ENCODE assay signal across 19 cellular contexts in genomic region chr10:132392184-132392800, GRCh38. TPM values are rescaled to one million over a fixed set of nuclear protein-coding genes. Genes with fewer than 3 reads are reported as not detected.
DNase-seq lines count a peak whose midpoint lies in the region; ATAC-seq and FAIRE-seq lines count a peak whose summit lies in the region.
"Had no signal": no experiment of that assay in that cellular context is flagged by ENCODE, and none has a peak within 500 bp of the region (broad histone marks: within the 10 kb centered on the region; RNA-seq: fewer than 3 reads in every experiment).

No MANE protein-coding gene starts in this region.

- no peak overlapping the region for H3K27ac ChIP-seq in CD4-positive, alpha-beta memory T cell (ENCODE audit: low read depth, low read length)
- H3K27ac ChIP-seq: brain microvascular endothelial cell, coronary artery, left ventricle myocardium inferior, thoracic aorta had no signal

- no peaks in the 10 kb centered on the region for H3K9me3 ChIP-seq in CD4-positive, alpha-beta memory T cell (ENCODE audit: control insufficient read depth in 1 of 2, low read length in 2 of 2)
- H3K9me3 ChIP-seq: heart left ventricle, left ventricle myocardium inferior, ovary, thoracic aorta had no signal

- CTCF ChIA-PET in CD4-positive, alpha-beta memory T cell (lab: Charles Lee; ENCODE audit: partially characterized antibody), result no interaction called here

- no peaks in the 10 kb centered on the region for H3K27me3 ChIP-seq in CD4-positive, alpha-beta memory T cell (ENCODE audit: insufficient read depth, low read length)
- H3K27me3 ChIP-seq: brain microvascular endothelial cell, ovary had no signal

- H3K27ac Mint-ChIP-seq in CD4-positive, alpha-beta memory T cell, result peak overlapping the region; percentile 2 to 87 (median 63)
- H3K27ac Mint-ChIP-seq in activated T-cell treated with anti-CD3 and anti-CD28 coated beads, Interleukin-2, amount 50 U/mL, for 72 hours, result no peak overlapping the region
- H3K27ac Mint-ChIP-seq: activated T-helper 1 cell treated with anti-CD3 and anti-CD28 coated beads, Interleukin-12 subunit alpha, Interleukin-12 subunit beta, Interleukin-2, Interleukin-4 antibody, amounts not matched to agents 30 ng/mL and 10 ng/mL and 1 ng/mL, durations not matched to agents 14 hours and 24 hours and 36 hours had no signal

- H3K4me1 Mint-ChIP-seq in CD4-positive, alpha-beta memory T cell, result peaks cover 4 to 21% (median 6%) of the 10 kb centered on the region in 4 donors
- peaks cover 6% of the 10 kb centered on the region for H3K4me1 Mint-ChIP-seq in activated T-cell treated with anti-CD3 and anti-CD28 coated beads, Interleukin-2, amount 50 U/mL, for 72 hours (ENCODE audit: low read depth)

- POLR2A ChIA-PET in CD4-positive, alpha-beta memory T cell (lab: Charles Lee; ENCODE audit: partially characterized antibody), result interaction anchor here (2.1 kb wide), 1 partner anchor 55 kb away, joined by 10 read pairs; no protein-coding TSS in a partner anchor

- H3K36me3 Mint-ChIP-seq in CD4-positive, alpha-beta memory T cell, result no peaks in the 10 kb centered on the region
- no peaks in the 10 kb centered on the region for H3K36me3 Mint-ChIP-seq in activated T-cell treated with anti-CD3 and anti-CD28 coated beads, Interleukin-2, amount 50 U/mL, for 72 hours (ENCODE audit: insufficient read depth in 2 of 2)

- ATAC-seq in left colon, result no peak
- no peak for ATAC-seq in sciatic nerve
- no peak for ATAC-seq in activated T-cell treated with anti-CD3 and anti-CD28 coated beads, Interleukin-2, amount 50 U/mL, for 72 hours (replicated peaks in 1 of 2)
- ATAC-seq in HG03571 (IDR thresholded peaks at IDR 0.05; ENCODE audit: unreplicated experiment), result no peak
- ATAC-seq: heart left ventricle, right cardiac atrium had no signal

- no peak overlapping the region for H3K4me3 ChIP-seq in CD4-positive, alpha-beta memory T cell (ENCODE audit: low read length in 2 of 2)
- H3K4me3 ChIP-seq: coronary artery, heart left ventricle, left ventricle myocardium inferior, ovary, thoracic aorta had no signal

- H3K4me3 Mint-ChIP-seq in CD4-positive, alpha-beta memory T cell, result peak overlapping the region in 1 of 8 donors; percentile 11
- H3K4me3 Mint-ChIP-seq in activated T-cell treated with anti-CD3 and anti-CD28 coated beads, Interleukin-2, amount 50 U/mL, for 72 hours, result no peak overlapping the region
- H3K4me3 Mint-ChIP-seq: activated T-helper 1 cell treated with anti-CD3 and anti-CD28 coated beads, Interleukin-12 subunit alpha, Interleukin-12 subunit beta, Interleukin-2, Interleukin-4 antibody, amounts not matched to agents 30 ng/mL and 10 ng/mL and 1 ng/mL, durations not matched to agents 14 hours and 24 hours and 36 hours had no signal

- intact Hi-C loops in CD4-positive, alpha-beta memory T cell (cut with micrococcal nuclease), result no loop called here
- intact Hi-C loops in left colon (cut with DNase I, micrococcal nuclease), result loop anchor here (5.0 to 10.0 kb wide), 3 partner anchors 55 to 243 kb away; no protein-coding TSS in a partner anchor
- intact Hi-C loops in sciatic nerve (cut with DNase I), result no loop called here

- peak; percentile 93 for FAIRE-seq in HTR-8/SVneo (lab: Jason Lieb, UNC)
- FAIRE-seq: endothelial cell of umbilical vein had no signal

- H3K36me3 ChIP-seq in CD4-positive, alpha-beta memory T cell (ENCODE audit: insufficient read depth, low read length), result no peaks in the 10 kb centered on the region
- H3K36me3 ChIP-seq: brain microvascular endothelial cell, heart left ventricle, left ventricle myocardium inferior, ovary, thoracic aorta had no signal

- no peaks in the 10 kb centered on the region for H3K27me3 Mint-ChIP-seq in CD4-positive, alpha-beta memory T cell
- H3K27me3 Mint-ChIP-seq in activated T-cell treated with anti-CD3 and anti-CD28 coated beads, Interleukin-2, amount 50 U/mL, for 72 hours (ENCODE audit: low read depth), result no peaks in the 10 kb centered on the region

- H3K4me1 ChIP-seq in CD4-positive, alpha-beta memory T cell (ENCODE audit: insufficient read depth, low read length), result peaks cover 6% of the 10 kb centered on the region

- H3K9me3 Mint-ChIP-seq in CD4-positive, alpha-beta memory T cell, result peaks cover 0 to 8% (median 0%) of the 10 kb centered on the region in 8 donors
- H3K9me3 Mint-ChIP-seq in activated T-cell treated with anti-CD3 and anti-CD28 coated beads, Interleukin-2, amount 50 U/mL, for 72 hours, result peaks cover 4 to 8% of the 10 kb centered on the region in 2 donors

- DNase-seq in CD4-positive, alpha-beta memory T cell, result no peak
- no peak for DNase-seq in HTR-8/SVneo (ENCODE audit: insufficient read length, low spot score)
- DNase-seq in left colon, result peak; percentile 1 to 20
- peak; percentile 26 for DNase-seq in sciatic nerve (ENCODE audit: low spot score)
- DNase-seq in effector CD8-positive, alpha-beta T cell (lab: John Stamatoyannopoulos, UW), result no peak
- no peak for DNase-seq in activated T-cell treated with anti-CD3 and anti-CD28 coated beads, Interleukin-2, amount 50 U/mL, for 72 hours
- DNase-seq: brain microvascular endothelial cell, NCI-H1417 treated with DMSO at 0.1 percent for 48 hours, NCI-H524 treated with DMSO at 0.1 percent for 48 hours, RPMI8226 had no signal

RNA-seq across cellular contexts. Expression of gene PWWP2B, which starts 4.7 kb away (rescaled TPM):
- 1 to 10 TPM; 9.4 to 9.9 TPM for total RNA-seq in CD4-positive, alpha-beta memory T cell
- polyA plus RNA-seq in CD4-positive, alpha-beta memory T cell, result 1 to 10 TPM in 1 of 2 donors, under 1 TPM in 1; 0.92 to 3.2 TPM
- total RNA-seq in left colon (10 to 100 TPM; 51.9 to 55.3 TPM), sciatic nerve (13.3 TPM)
- total RNA-seq in activated T-cell treated with anti-CD3 and anti-CD28 coated beads, Interleukin-2, amount 50 U/mL, for 72 hours, result 1 to 10 TPM; 3.1 to 5.2 TPM

Comparison
In these comparisons a context has a peak if more than half of its experiments do, and no peak if none do; other contexts are left out.
1. DNase-seq: peak in left colon (2 of 2) and sciatic nerve (single experiment); none in CD4-positive, alpha-beta memory T cell (0 of 5), HTR-8/SVneo (single experiment), effector CD8-positive, alpha-beta T cell (single experiment) and activated T-cell treated with anti-CD3 and anti-CD28 coated beads, Interleukin-2, amount 50 U/mL, for 72 hours (0 of 2).
2. intact Hi-C loops: an anchor here in left colon (5.0 to 10.0 kb wide); none called in CD4-positive, alpha-beta memory T cell and sciatic nerve.